Comparison of ENCODE assay signal across 8 cellular contexts in the genomic region with DNA sequence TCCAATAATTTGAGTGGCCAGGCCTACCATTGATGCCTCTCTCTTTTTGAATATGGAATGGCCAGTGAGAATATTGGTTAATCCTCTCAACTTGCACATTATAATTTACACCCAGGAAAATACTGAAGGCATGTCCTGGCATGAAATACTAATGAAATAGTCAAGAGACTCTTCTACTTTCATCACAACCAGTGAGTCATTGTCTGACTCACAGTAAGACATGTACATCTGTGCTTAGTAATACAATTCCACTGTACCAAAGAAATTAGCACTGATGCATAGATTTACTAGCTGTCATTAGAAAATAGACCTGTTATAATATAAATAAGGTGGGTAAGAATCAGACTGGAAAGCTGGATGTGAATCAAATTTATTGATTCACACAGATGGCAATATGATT. TPM values are rescaled to one million over a fixed set of nuclear protein-coding genes. Genes with fewer than 3 reads are reported as not detected.
DNase-seq lines count a peak whose midpoint lies in the region; ATAC-seq and TF ChIP-seq lines count a peak whose summit lies in the region.

No MANE protein-coding gene starts in this region.

- no peak for TF ChIP-seq POLR2A in heart left ventricle (IDR thresholded peaks at IDR 0.05)

- no peaks in the 10 kb centered on the region for H3K27me3 ChIP-seq in heart left ventricle

- ATAC-seq in GM19351 (IDR thresholded peaks at IDR 0.05; ENCODE audit: unreplicated experiment) = peak; percentile 77
- peak; percentile 56 for ATAC-seq in HG03571 (IDR thresholded peaks at IDR 0.05; ENCODE audit: unreplicated experiment)
- ATAC-seq in heart left ventricle = no peak

- no peaks in the 10 kb centered on the region for H3K9me3 ChIP-seq in heart left ventricle

- no peak overlapping the region for H3K27ac ChIP-seq in heart left ventricle

- intact Hi-C loops in heart left ventricle (cut with DNase I) = no loop called here

- H3K36me3 ChIP-seq in heart left ventricle = no peaks in the 10 kb centered on the region

- H3K4me3 ChIP-seq in heart left ventricle = no peak overlapping the region

- no peak for TF ChIP-seq CTCF in heart left ventricle (IDR thresholded peaks at IDR 0.05)

- no peaks in the 10 kb centered on the region for H3K4me1 ChIP-seq in heart left ventricle

- peak; percentile 83 for DNase-seq in A172 (ENCODE audit: low spot score)
- peak; percentile 5 for DNase-seq in brain pericyte (ENCODE audit: low read depth, low spot score)
- DNase-seq in NOMO-1 treated with dmso at 0.1 percent for 144 hours (lab: John Stamatoyannopoulos, UW; ENCODE audit: unreplicated experiment) = no peak
- DNase-seq in heart left ventricle = no peak
- DNase-seq in activated T-cell treated with anti-CD3 and anti-CD28 coated beads, Interleukin-2, amount 50 U/mL, for 48 hours = no peak
- no peak for DNase-seq in NCI-H1930 (lab: John Stamatoyannopoulos, UW)

RNA-seq across cellular contexts. Expression of gene KCNC2, which starts 31.6 kb away (rescaled TPM):
- total RNA-seq in A172 (2014; rRNA removed; shearing (Covaris generic)) = not detected in 2 replicates
- not detected for total RNA-seq in heart left ventricle
- not detected for polyA plus RNA-seq in heart left ventricle

Comparison
In these comparisons a context has a peak if more than half of its experiments do, and no peak if none do; other contexts are left out.
1. DNase-seq: peak in A172 (single experiment) and brain pericyte (single experiment); none in NOMO-1 treated with dmso at 0.1 percent for 144 hours (single experiment), heart left ventricle (0 of 5), activated T-cell treated with anti-CD3 and anti-CD28 coated beads, Interleukin-2, amount 50 U/mL, for 48 hours (0 of 2) and NCI-H1930 (0 of 2).
2. ATAC-seq: peak in GM19351 (single experiment) and HG03571 (single experiment); none in heart left ventricle (0 of 4).